Comparison of ENCODE assay signal across 10 cellular contexts in genomic region chr1:119266386-119266785, GRCh38.
DNase-seq lines count a peak whose midpoint lies in the region; ATAC-seq and TF ChIP-seq lines count a peak whose summit lies in the region.
"Had no signal": no experiment of that assay in that cellular context is flagged by ENCODE, and none has a peak within 500 bp of the region (broad histone marks: within the 10 kb centered on the region; RNA-seq: fewer than 3 reads in every experiment).

No MANE protein-coding gene starts in this region.

- CTCF ChIA-PET in activated naive CD4-positive, alpha-beta T cell treated with anti-CD3 and anti-CD28 coated beads, Interleukin-2, amount 10 ng/mL, durations not matched to agents 7 days and 5 days (lab: Charles Lee), result no interaction called here

- no peak overlapping the region for H3K27ac Mint-ChIP-seq in activated naive CD4-positive, alpha-beta T cell treated with anti-CD3 and anti-CD28 coated beads, Interleukin-2, amount 50 U/mL, for 72 hours
- no peak overlapping the region for H3K27ac Mint-ChIP-seq in activated naive CD4-positive, alpha-beta T cell treated with anti-CD3 and anti-CD28 coated beads, Interleukin-2, amount 10 ng/mL, durations not matched to agents 7 days and 5 days
- peak overlapping the region in 1 of 2 donors; percentile 59 for H3K27ac Mint-ChIP-seq in stimulated activated naive CD8-positive, alpha-beta T cell treated with anti-CD3 and anti-CD28 coated beads, Interleukin-15, amount 100 ng/mL, for 72 hours

- no peak overlapping the region for H2AFZ ChIP-seq in osteoblast (ENCODE audit: low read length)

- no peaks in the 10 kb centered on the region for H4K20me1 ChIP-seq in osteoblast (ENCODE audit: insufficient read depth, low read length)

- H3K36me3 ChIP-seq in osteoblast (ENCODE audit: insufficient read depth, low read length), result no peaks in the 10 kb centered on the region
- H3K36me3 ChIP-seq: ascending aorta had no signal

- peaks cover 4% of the 10 kb centered on the region for H3K27me3 Mint-ChIP-seq in activated naive CD4-positive, alpha-beta T cell treated with anti-CD3 and anti-CD28 coated beads, Interleukin-2, amount 10 ng/mL, durations not matched to agents 7 days and 5 days
- H3K27me3 Mint-ChIP-seq in stimulated activated naive CD8-positive, alpha-beta T cell treated with anti-CD3 and anti-CD28 coated beads, Interleukin-15, amount 100 ng/mL, for 72 hours, result peaks cover 24% of the 10 kb centered on the region

- no peaks in the 10 kb centered on the region for H3K4me1 ChIP-seq in osteoblast (ENCODE audit: insufficient read depth, low read length)
- H3K4me1 ChIP-seq: ascending aorta had no signal

- no peaks in the 10 kb centered on the region for H3K36me3 Mint-ChIP-seq in activated naive CD4-positive, alpha-beta T cell treated with anti-CD3 and anti-CD28 coated beads, Interleukin-2, amount 50 U/mL, for 72 hours
- no peaks in the 10 kb centered on the region for H3K36me3 Mint-ChIP-seq in activated naive CD4-positive, alpha-beta T cell treated with anti-CD3 and anti-CD28 coated beads, Interleukin-2, amount 10 ng/mL, durations not matched to agents 7 days and 5 days

- no peak overlapping the region for H3K4me3 Mint-ChIP-seq in activated naive CD4-positive, alpha-beta T cell treated with anti-CD3 and anti-CD28 coated beads, Interleukin-2, amount 10 ng/mL, durations not matched to agents 7 days and 5 days
- H3K4me3 Mint-ChIP-seq in stimulated activated naive CD8-positive, alpha-beta T cell treated with anti-CD3 and anti-CD28 coated beads, Interleukin-15, amount 100 ng/mL, for 72 hours, result no peak overlapping the region

- no peak for DNase-seq in activated naive CD4-positive, alpha-beta T cell treated with anti-CD3 and anti-CD28 coated beads, Interleukin-2, amount 50 U/mL, for 72 hours (ENCODE audit: low spot score in 2 of 2)
- DNase-seq in activated naive CD4-positive, alpha-beta T cell treated with anti-CD3 and anti-CD28 coated beads, Interleukin-2, amount 10 ng/mL, durations not matched to agents 7 days and 5 days, result no peak
- peak; percentile 15 to 28 for DNase-seq in stimulated activated naive CD8-positive, alpha-beta T cell treated with anti-CD3 and anti-CD28 coated beads, Interleukin-15, amount 100 ng/mL, for 72 hours
- DNase-seq in osteoblast (ENCODE audit: insufficient read length, low spot score, missing footprints) (no peak), NCI-H1436 (lab: John Stamatoyannopoulos, UW) (no peak), left colon (no peak)
- DNase-seq: SW 1271 had no signal

- no peaks in the 10 kb centered on the region for H3K4me1 Mint-ChIP-seq in activated naive CD4-positive, alpha-beta T cell treated with anti-CD3 and anti-CD28 coated beads, Interleukin-2, amount 10 ng/mL, durations not matched to agents 7 days and 5 days
- H3K4me1 Mint-ChIP-seq in stimulated activated naive CD8-positive, alpha-beta T cell treated with anti-CD3 and anti-CD28 coated beads, Interleukin-15, amount 100 ng/mL, for 72 hours, result peaks cover 14% of the 10 kb centered on the region

- intact Hi-C loops in left colon (cut with DNase I, micrococcal nuclease), result no loop called here

- no peaks in the 10 kb centered on the region for H3K9me3 ChIP-seq in osteoblast (ENCODE audit: low read depth, low read length)
- H3K9me3 ChIP-seq: ascending aorta had no signal

- no peak overlapping the region for H3K4me3 ChIP-seq in osteoblast (ENCODE audit: insufficient read depth, low read length)
- H3K4me3 ChIP-seq: ascending aorta had no signal

- no peaks in the 10 kb centered on the region for H3K9me3 Mint-ChIP-seq in activated naive CD4-positive, alpha-beta T cell treated with anti-CD3 and anti-CD28 coated beads, Interleukin-2, amount 50 U/mL, for 72 hours
- H3K9me3 Mint-ChIP-seq in activated naive CD4-positive, alpha-beta T cell treated with anti-CD3 and anti-CD28 coated beads, Interleukin-2, amount 10 ng/mL, durations not matched to agents 7 days and 5 days, result no peaks in the 10 kb centered on the region
- H3K9me3 Mint-ChIP-seq in stimulated activated naive CD8-positive, alpha-beta T cell treated with anti-CD3 and anti-CD28 coated beads, Interleukin-15, amount 100 ng/mL, for 72 hours, result no peaks in the 10 kb centered on the region

- no peaks in the 10 kb centered on the region for H3K27me3 ChIP-seq in osteoblast (ENCODE audit: insufficient read depth, low read length)
- H3K27me3 ChIP-seq: ascending aorta had no signal

- H3K4me2 ChIP-seq in osteoblast (ENCODE audit: insufficient read depth, low read length), result no peak overlapping the region

- H3K79me2 ChIP-seq in osteoblast (ENCODE audit: insufficient read depth, low read length), result no peaks in the 10 kb centered on the region

- TF ChIP-seq CTCF in osteoblast (IDR thresholded peaks at IDR 0.05; ENCODE audit: extremely low read depth, low read depth, low read length), result no peak

- no peak overlapping the region for H3K27ac ChIP-seq in osteoblast (ENCODE audit: low read depth, low read length)
- H3K27ac ChIP-seq: ascending aorta had no signal

- peak; percentile 52 to 88 for ATAC-seq in activated naive CD4-positive, alpha-beta T cell treated with anti-CD3 and anti-CD28 coated beads, Interleukin-2, amount 50 U/mL, for 72 hours
- ATAC-seq in GM21825 (IDR thresholded peaks at IDR 0.05; ENCODE audit: unreplicated experiment) (peak; percentile 90), HG03196 (IDR thresholded peaks at IDR 0.05; ENCODE audit: unreplicated experiment) (peak; percentile 93), left colon (no peak)
- peak; percentile 98 for ATAC-seq in stimulated activated naive CD8-positive, alpha-beta T cell treated with anti-CD3 and anti-CD28 coated beads, Interleukin-15, amount 100 ng/mL, for 72 hours

Comparison
In these comparisons a context has a peak if more than half of its experiments do, and no peak if none do; other contexts are left out.
1. DNase-seq: peak in stimulated activated naive CD8-positive, alpha-beta T cell treated with anti-CD3 and anti-CD28 coated beads, Interleukin-15, amount 100 ng/mL, for 72 hours (2 of 2); none in activated naive CD4-positive, alpha-beta T cell treated with anti-CD3 and anti-CD28 coated beads, Interleukin-2, amount 50 U/mL, for 72 hours (0 of 2), activated naive CD4-positive, alpha-beta T cell treated with anti-CD3 and anti-CD28 coated beads, Interleukin-2, amount 10 ng/mL, durations not matched to agents 7 days and 5 days (single experiment), osteoblast (single experiment), NCI-H1436 (single experiment) and left colon (0 of 2).